Comparison of ENCODE assay signal across 16 cellular contexts in genomic region chr14:21988413-21988812, GRCh38.
DNase-seq lines count a peak whose midpoint lies in the region; ATAC-seq and TF ChIP-seq lines count a peak whose summit lies in the region.
"Had no signal": no experiment of that assay in that cellular context is flagged by ENCODE, and none has a peak within 500 bp of the region (broad histone marks: within the 10 kb centered on the region; RNA-seq: fewer than 3 reads in every experiment).

No MANE protein-coding gene starts in this region.

- POLR2A ChIA-PET in activated CD4-positive, alpha-beta memory T cell treated with anti-CD3 and anti-CD28 coated beads for 36 hours (lab: Charles Lee): interaction anchor here (0.8 to 1.5 kb wide), 7 partner anchors 9 to 765 kb away, joined by 3 to 7 read pairs (median 3); no protein-coding TSS in a partner anchor
- POLR2A ChIA-PET in activated naive CD8-positive, alpha-beta T cell treated with anti-CD3 and anti-CD28 coated beads, Interleukin-2, amount 10 ng/mL, durations not matched to agents 7 days and 5 days (lab: Charles Lee): interaction anchor here (1.4 kb wide), 1 partner anchor 562 kb away, joined by 3 read pairs; no protein-coding TSS in a partner anchor
- POLR2A ChIA-PET in RWPE1 (lab: Yijun Ruan, JAX; ENCODE audit: low non-redundant PET): no interaction called here

- H3K27ac ChIP-seq in CD4-positive, CD25-positive, alpha-beta regulatory T cell (ENCODE audit: insufficient read depth, low read length, poor library complexity, severe bottlenecking): peak overlapping the region; percentile 14
- H3K27ac ChIP-seq in RWPE1: no peak overlapping the region
- no peak overlapping the region for H3K27ac ChIP-seq in caudate nucleus (ENCODE audit: low read depth, low read length)
- H3K27ac ChIP-seq: A549, PC-9 had no signal

- TF ChIP-seq CTCF in RWPE1 (conservative IDR thresholded peaks at IDR 0.05; ENCODE audit: low read depth): no peak

- H3K36me3 Mint-ChIP-seq in activated CD4-positive, alpha-beta T cell treated with anti-CD3 and anti-CD28 coated beads, Interleukin-2, amount 10 ng/mL, durations not matched to agents 24 days and 14 days (ENCODE audit: low read depth): no peaks in the 10 kb centered on the region
- H3K36me3 Mint-ChIP-seq in CD4-positive, CD25-positive, alpha-beta regulatory T cell: no peaks in the 10 kb centered on the region
- H3K36me3 Mint-ChIP-seq in activated CD4-positive, alpha-beta memory T cell treated with anti-CD3 and anti-CD28 coated beads for 36 hours: no peaks in the 10 kb centered on the region
- H3K36me3 Mint-ChIP-seq in activated naive CD8-positive, alpha-beta T cell treated with anti-CD3 and anti-CD28 coated beads, Interleukin-2, amount 10 ng/mL, durations not matched to agents 7 days and 5 days: no peaks in the 10 kb centered on the region

- H3K4me3 Mint-ChIP-seq in activated CD4-positive, alpha-beta T cell treated with anti-CD3 and anti-CD28 coated beads, Interleukin-2, amount 10 ng/mL, durations not matched to agents 24 days and 14 days: peak overlapping the region; percentile 46
- H3K4me3 Mint-ChIP-seq in CD4-positive, CD25-positive, alpha-beta regulatory T cell: peak overlapping the region in 2 of 4 donors; percentile 39 to 71
- H3K4me3 Mint-ChIP-seq in activated CD4-positive, alpha-beta memory T cell treated with anti-CD3 and anti-CD28 coated beads for 36 hours: peak overlapping the region; percentile 37
- peak overlapping the region; percentile 56 for H3K4me3 Mint-ChIP-seq in activated naive CD8-positive, alpha-beta T cell treated with anti-CD3 and anti-CD28 coated beads, Interleukin-2, amount 10 ng/mL, durations not matched to agents 7 days and 5 days

- DNase-seq in activated CD4-positive, alpha-beta T cell treated with anti-CD3 and anti-CD28 coated beads, Interleukin-2, amount 10 ng/mL, durations not matched to agents 24 days and 14 days: no peak
- no peak for DNase-seq in activated CD4-positive, alpha-beta T cell treated with anti-CD3 and anti-CD28 coated beads for 1 hour
- no peak for DNase-seq in CD4-positive, CD25-positive, alpha-beta regulatory T cell
- DNase-seq in activated CD4-positive, alpha-beta memory T cell treated with anti-CD3 and anti-CD28 coated beads for 36 hours: no peak
- no peak for DNase-seq in activated naive CD8-positive, alpha-beta T cell treated with anti-CD3 and anti-CD28 coated beads, Interleukin-2, amount 10 ng/mL, durations not matched to agents 7 days and 5 days
- DNase-seq in NCI-H2107 treated with DMSO at 0.1 percent for 48 hours (lab: John Stamatoyannopoulos, UW; ENCODE audit: unreplicated experiment) (no peak), RWPE1 (ENCODE audit: low spot score) (no peak), caudate nucleus (lab: John Stamatoyannopoulos, UW) (no peak)
- DNase-seq: DMS79, NCI-H1105, NCI-H187, NCI-H446 treated with DMSO at 0.1 percent for 48 hours, NCI-H748 treated with DMSO at 0.1 percent for 48 hours, PC-9 had no signal

- CTCF ChIA-PET in activated CD4-positive, alpha-beta memory T cell treated with anti-CD3 and anti-CD28 coated beads for 36 hours (lab: Charles Lee): interaction anchor here (1.0 to 9.0 kb wide), 13 partner anchors 9 to 582 kb away, joined by 3 to 71 read pairs (median 5); no protein-coding TSS in a partner anchor
- CTCF ChIA-PET in RWPE1 (lab: Yijun Ruan, JAX): interaction anchor here (1.1 to 1.8 kb wide), 3 partner anchors 9 to 11 kb away, joined by 4 to 6 read pairs (median 4); no protein-coding TSS in a partner anchor

- no peaks in the 10 kb centered on the region for H3K4me1 ChIP-seq in CD4-positive, CD25-positive, alpha-beta regulatory T cell (ENCODE audit: control insufficient read depth, insufficient read depth, low read length, poor library complexity, severe bottlenecking)
- H3K4me1 ChIP-seq: HAP-1 had no signal

- peaks cover 21% of the 10 kb centered on the region for H3K4me1 Mint-ChIP-seq in activated CD4-positive, alpha-beta T cell treated with anti-CD3 and anti-CD28 coated beads, Interleukin-2, amount 10 ng/mL, durations not matched to agents 24 days and 14 days
- peaks cover 0 to 19% (median 11%) of the 10 kb centered on the region in 4 donors for H3K4me1 Mint-ChIP-seq in CD4-positive, CD25-positive, alpha-beta regulatory T cell
- H3K4me1 Mint-ChIP-seq in activated CD4-positive, alpha-beta memory T cell treated with anti-CD3 and anti-CD28 coated beads for 36 hours (ENCODE audit: low read depth): peaks cover 11% of the 10 kb centered on the region
- H3K4me1 Mint-ChIP-seq in activated naive CD8-positive, alpha-beta T cell treated with anti-CD3 and anti-CD28 coated beads, Interleukin-2, amount 10 ng/mL, durations not matched to agents 7 days and 5 days: peaks cover 14% of the 10 kb centered on the region

- intact Hi-C loops in activated CD4-positive, alpha-beta T cell treated with anti-CD3 and anti-CD28 coated beads, Interleukin-2, amount 10 ng/mL, durations not matched to agents 24 days and 14 days (cut with micrococcal nuclease): loop anchor here (1.0 to 5.0 kb wide), 3 partner anchors 9 to 54 kb away; no protein-coding TSS in a partner anchor
- intact Hi-C loops in activated CD4-positive, alpha-beta memory T cell treated with anti-CD3 and anti-CD28 coated beads for 36 hours (cut with micrococcal nuclease): loop anchor here (1.0 kb wide), 2 partner anchors 10 to 11 kb away; no protein-coding TSS in a partner anchor

- H3K9me3 Mint-ChIP-seq in activated CD4-positive, alpha-beta T cell treated with anti-CD3 and anti-CD28 coated beads, Interleukin-2, amount 10 ng/mL, durations not matched to agents 24 days and 14 days: no peaks in the 10 kb centered on the region
- peaks cover 0 to 2% (median 0%) of the 10 kb centered on the region in 7 donors for H3K9me3 Mint-ChIP-seq in CD4-positive, CD25-positive, alpha-beta regulatory T cell
- H3K9me3 Mint-ChIP-seq in activated CD4-positive, alpha-beta memory T cell treated with anti-CD3 and anti-CD28 coated beads for 36 hours: no peaks in the 10 kb centered on the region
- no peaks in the 10 kb centered on the region for H3K9me3 Mint-ChIP-seq in activated naive CD8-positive, alpha-beta T cell treated with anti-CD3 and anti-CD28 coated beads, Interleukin-2, amount 10 ng/mL, durations not matched to agents 7 days and 5 days

- peak overlapping the region; percentile 88 for H3K27ac Mint-ChIP-seq in activated CD4-positive, alpha-beta T cell treated with anti-CD3 and anti-CD28 coated beads, Interleukin-2, amount 10 ng/mL, durations not matched to agents 24 days and 14 days
- peak overlapping the region in 1 of 3 donors; percentile 59 for H3K27ac Mint-ChIP-seq in CD4-positive, CD25-positive, alpha-beta regulatory T cell
- H3K27ac Mint-ChIP-seq in activated CD4-positive, alpha-beta memory T cell treated with anti-CD3 and anti-CD28 coated beads for 36 hours: peak overlapping the region; percentile 92
- peak overlapping the region; percentile 65 for H3K27ac Mint-ChIP-seq in activated naive CD8-positive, alpha-beta T cell treated with anti-CD3 and anti-CD28 coated beads, Interleukin-2, amount 10 ng/mL, durations not matched to agents 7 days and 5 days

- no peaks in the 10 kb centered on the region for H3K36me3 ChIP-seq in CD4-positive, CD25-positive, alpha-beta regulatory T cell (ENCODE audit: control insufficient read depth, insufficient read depth, low read length)
- H3K36me3 ChIP-seq: HAP-1 had no signal

- peaks cover 8% of the 10 kb centered on the region for H3K27me3 Mint-ChIP-seq in activated CD4-positive, alpha-beta T cell treated with anti-CD3 and anti-CD28 coated beads, Interleukin-2, amount 10 ng/mL, durations not matched to agents 24 days and 14 days
- peaks cover 7% of the 10 kb centered on the region for H3K27me3 Mint-ChIP-seq in CD4-positive, CD25-positive, alpha-beta regulatory T cell
- no peaks in the 10 kb centered on the region for H3K27me3 Mint-ChIP-seq in activated CD4-positive, alpha-beta memory T cell treated with anti-CD3 and anti-CD28 coated beads for 36 hours
- H3K27me3 Mint-ChIP-seq in activated naive CD8-positive, alpha-beta T cell treated with anti-CD3 and anti-CD28 coated beads, Interleukin-2, amount 10 ng/mL, durations not matched to agents 7 days and 5 days: peaks cover 4% of the 10 kb centered on the region

- no peak for ATAC-seq in CD4-positive, CD25-positive, alpha-beta regulatory T cell (ENCODE audit: low read depth in 2 of 2)
- no peak for ATAC-seq in activated naive CD8-positive, alpha-beta T cell treated with anti-CD3 and anti-CD28 coated beads, Interleukin-2, amount 10 ng/mL, durations not matched to agents 7 days and 5 days (ENCODE audit: low read depth)

- no peaks in the 10 kb centered on the region for H3K27me3 ChIP-seq in CD4-positive, CD25-positive, alpha-beta regulatory T cell (ENCODE audit: control insufficient read depth, insufficient read depth, low read length)

- no peaks in the 10 kb centered on the region for H3K9me3 ChIP-seq in CD4-positive, CD25-positive, alpha-beta regulatory T cell (ENCODE audit: control insufficient read depth in 2 of 2, low read length in 2 of 2)
- H3K9me3 ChIP-seq: A549, HAP-1 had no signal

- peak overlapping the region; percentile 44 for H3K4me3 ChIP-seq in CD4-positive, CD25-positive, alpha-beta regulatory T cell (ENCODE audit: low read depth, low read length)
- H3K4me3 ChIP-seq: A549, HAP-1, PC-9 had no signal
